14 cellular contexts compared by ENCODE assay signal in genomic region chr10:10642741-10643280, GRCh38.
DNase-seq lines count a peak whose midpoint lies in the region; ATAC-seq and TF ChIP-seq lines count a peak whose summit lies in the region.
"Had no signal": no experiment of that assay in that cellular context is flagged by ENCODE, and none has a peak within 500 bp of the region (broad histone marks: within the 10 kb centered on the region; RNA-seq: fewer than 3 reads in every experiment).

No MANE protein-coding gene starts in this region.

- peaks cover 0 to 16% of the 10 kb centered on the region in 2 donors for H3K4me1 ChIP-seq in ascending aorta
- H3K4me1 ChIP-seq in upper lobe of left lung, result peaks cover 4 to 13% (median 10%) of the 10 kb centered on the region in 4 donors
- H3K4me1 ChIP-seq: foreskin keratinocyte had no signal

- DNase-seq in ascending aorta (ENCODE audit: low spot score in 2 of 2) (peak in 1 of 2 donors; percentile 79), Right ventricle myocardium superior (peak; percentile 87), myocyte (ENCODE audit: low read depth) (peak; percentile 64), upper lobe of left lung (peak; percentile 39 to 84), T-cell (no peak), C1 segment of cervical spinal cord (lab: John Stamatoyannopoulos, UW) (no peak)
- no peak for DNase-seq in activated CD8-positive, alpha-beta memory T cell treated with anti-CD3 and anti-CD28 coated beads, Interleukin-2, amount 50 U/mL, for 48 hours
- DNase-seq: foreskin keratinocyte, T1000 had no signal

- H3K9me3 Mint-ChIP-seq in T-cell, result peaks cover 0 to under 1% (median 0%) of the 10 kb centered on the region in 3 donors
- H3K9me3 Mint-ChIP-seq: dendritic cell treated with granulocyte-macrophage colony-stimulating factor and Interleukin-4, amounts not matched to agents 40 ng/mL and 50 ng/mL, for 4 days; stimulated activated effector memory CD8-positive, alpha-beta T cell treated with anti-CD3 and anti-CD28 coated beads, Interleukin-12 subunit alpha, Interleukin-12 subunit beta, amount 100 ng/mL, for 72 hours had no signal

- TF ChIP-seq CTCF in ascending aorta (IDR thresholded peaks at IDR 0.05) (no peak), upper lobe of left lung (IDR thresholded peaks at IDR 0.05) (no peak)

- H3K4me1 Mint-ChIP-seq in T-cell, result no peaks in the 10 kb centered on the region
- H3K4me1 Mint-ChIP-seq: stimulated activated effector memory CD8-positive, alpha-beta T cell treated with anti-CD3 and anti-CD28 coated beads, Interleukin-12 subunit alpha, Interleukin-12 subunit beta, amount 100 ng/mL, for 72 hours had no signal

- H3K4me3 Mint-ChIP-seq in T-cell, result no peak overlapping the region
- H3K4me3 Mint-ChIP-seq: dendritic cell treated with granulocyte-macrophage colony-stimulating factor and Interleukin-4, amounts not matched to agents 40 ng/mL and 50 ng/mL, for 4 days; stimulated activated effector memory CD8-positive, alpha-beta T cell treated with anti-CD3 and anti-CD28 coated beads, Interleukin-12 subunit alpha, Interleukin-12 subunit beta, amount 100 ng/mL, for 72 hours had no signal

- peaks cover 6 to 32% of the 10 kb centered on the region in 2 donors for H3K27me3 Mint-ChIP-seq in T-cell

- peak; percentile 92 for ATAC-seq in Right ventricle myocardium superior (ENCODE audit: poor library complexity)
- peak; percentile 75 to 90 for ATAC-seq in upper lobe of left lung (ENCODE audit: low FRiP score in 2 of 2)
- no peak for ATAC-seq in T-cell (replicated peaks in 1 of 4)
- ATAC-seq in GM19463 (IDR thresholded peaks at IDR 0.05; ENCODE audit: unreplicated experiment), result no peak
- ATAC-seq: foreskin keratinocyte; stimulated activated effector memory CD8-positive, alpha-beta T cell treated with anti-CD3 and anti-CD28 coated beads, Interleukin-12 subunit alpha, Interleukin-12 subunit beta, amount 100 ng/mL, for 72 hours had no signal

- H3K36me3 ChIP-seq in ascending aorta (no peaks in the 10 kb centered on the region), upper lobe of left lung (no peaks in the 10 kb centered on the region)

- no peak overlapping the region for H3K4me3 ChIP-seq in ascending aorta
- H3K4me3 ChIP-seq in upper lobe of left lung, result no peak overlapping the region

- no peaks in the 10 kb centered on the region for H3K36me3 Mint-ChIP-seq in T-cell
- H3K36me3 Mint-ChIP-seq: stimulated activated effector memory CD8-positive, alpha-beta T cell treated with anti-CD3 and anti-CD28 coated beads, Interleukin-12 subunit alpha, Interleukin-12 subunit beta, amount 100 ng/mL, for 72 hours had no signal

- 27 to 40% methylated on average over 4 of the region's 4 CpGs for WGBS in upper lobe of left lung, 2 donors

- TF ChIP-seq EP300 in upper lobe of left lung (IDR thresholded peaks at IDR 0.05), result peak in 2 of 4 donors; percentile 77 to 87

- TF ChIP-seq POLR2A in upper lobe of left lung (IDR thresholded peaks at IDR 0.05), result no peak

- CTCF ChIA-PET in T-cell (lab: Charles Lee), result no interaction called here

- H3K27ac ChIP-seq in ascending aorta, result peak overlapping the region; percentile 68 to 71
- peak overlapping the region; percentile 10 to 24 (median 12) for H3K27ac ChIP-seq in upper lobe of left lung
- H3K27ac ChIP-seq: C4-2B, foreskin keratinocyte, RWPE1 had no signal

- no peak overlapping the region for H3K27ac Mint-ChIP-seq in T-cell
- H3K27ac Mint-ChIP-seq: dendritic cell treated with granulocyte-macrophage colony-stimulating factor and Interleukin-4, amounts not matched to agents 40 ng/mL and 50 ng/mL, for 4 days; stimulated activated effector memory CD8-positive, alpha-beta T cell treated with anti-CD3 and anti-CD28 coated beads, Interleukin-12 subunit alpha, Interleukin-12 subunit beta, amount 100 ng/mL, for 72 hours had no signal

- POLR2A ChIA-PET in T-cell (lab: Charles Lee), result no interaction called here

- no peaks in the 10 kb centered on the region for H3K27me3 ChIP-seq in ascending aorta
- H3K27me3 ChIP-seq in upper lobe of left lung, result no peaks in the 10 kb centered on the region

- no peaks in the 10 kb centered on the region for H3K9me3 ChIP-seq in ascending aorta
- no peaks in the 10 kb centered on the region for H3K9me3 ChIP-seq in upper lobe of left lung

- intact Hi-C loops in ascending aorta (cut with DNase I), result no loop called here
- intact Hi-C loops in Right ventricle myocardium superior (cut with DNase I), result no loop called here

Comparison
In these comparisons a context has a peak if more than half of its experiments do, and no peak if none do; other contexts are left out.
1. DNase-seq: peak in Right ventricle myocardium superior (single experiment), myocyte (single experiment) and upper lobe of left lung (2 of 2); none in activated CD8-positive, alpha-beta memory T cell treated with anti-CD3 and anti-CD28 coated beads, Interleukin-2, amount 50 U/mL, for 48 hours (single experiment), T-cell (0 of 34) and C1 segment of cervical spinal cord (0 of 14).
2. ATAC-seq: peak in Right ventricle myocardium superior (single experiment) and upper lobe of left lung (2 of 2); none in T-cell (0 of 4) and GM19463 (single experiment).